ENCODE assay signal across 1 cellular context in genomic region chr14:80692903-80693302, GRCh38.
TF ChIP-seq lines count a peak whose summit lies in the region.

No MANE protein-coding gene starts in this region.

TF ChIP-seq in GM23338, 12 proteins besides CTCF, POLR2A, EP300 and RAD21 (continued from another document):
- TF ChIP-seq ZNF462 (CRISPR knock-in tag; IDR thresholded peaks at IDR 0.05) (no peak), STAT1 (IDR thresholded peaks at IDR 0.05; ENCODE audit: unreplicated experiment) (no peak), ZNF114 (CRISPR knock-in tag; IDR thresholded peaks at IDR 0.05) (no peak), ZNF331 (CRISPR knock-in tag; IDR thresholded peaks at IDR 0.05; ENCODE audit: low read depth) (no peak), EZH2phosphoT487 (IDR thresholded peaks at IDR 0.05; ENCODE audit: unreplicated experiment) (no peak), CREB1 (CRISPR knock-in tag; IDR thresholded peaks at IDR 0.05; ENCODE audit: low read depth) (no peak), NANOG (IDR thresholded peaks at IDR 0.05; ENCODE audit: borderline replicate concordance) (no peak), EZH2 (IDR thresholded peaks at IDR 0.05; ENCODE audit: low read depth, unreplicated experiment) (no peak)
